ENCODE assay signal across 8 cellular contexts in genomic region chrX:150772150-150772970, GRCh38.
DNase-seq lines count a peak whose midpoint lies in the region; ATAC-seq and TF ChIP-seq lines count a peak whose summit lies in the region.

No MANE protein-coding gene starts in this region.

- no peak overlapping the region for H3K4me3 Mint-ChIP-seq in activated CD4-positive, alpha-beta memory T cell treated with anti-CD3 and anti-CD28 coated beads for 36 hours

- H3K4ac ChIP-seq in mesendoderm (ENCODE audit: low read depth, low read length): no peak overlapping the region

- no peaks in the 10 kb centered on the region for H3K36me3 Mint-ChIP-seq in activated CD4-positive, alpha-beta memory T cell treated with anti-CD3 and anti-CD28 coated beads for 36 hours

- H3K4me1 ChIP-seq in mesendoderm (ENCODE audit: control insufficient read depth, low read depth, low read length): no peaks in the 10 kb centered on the region

- no peaks in the 10 kb centered on the region for H3K27me3 ChIP-seq in mesendoderm (ENCODE audit: insufficient read depth, low read length, poor library complexity)

- H3K79me2 ChIP-seq in mesendoderm (ENCODE audit: control insufficient read depth, insufficient read depth, low read length): no peaks in the 10 kb centered on the region

- H3K27ac ChIP-seq in mesendoderm (ENCODE audit: low read depth, low read length): no peak overlapping the region

- no peak overlapping the region for H2BK120ac ChIP-seq in mesendoderm (ENCODE audit: low read depth, low read length)

- H3K4me3 ChIP-seq in AG04449 (ENCODE audit: low read depth, low read length) (no peak overlapping the region), mesendoderm (ENCODE audit: low read length) (no peak overlapping the region)

- WGBS in mesendoderm (ENCODE audit: extremely low coverage, insufficient coverage, low lambda C conversion rate): no CpG with 5 or more reads among the region's 26 CpGs

- DNase-seq in AG04449 (ENCODE audit: low read depth, low spot score) (no peak), NCI-H524 treated with DMSO at 0.1 percent for 48 hours (lab: John Stamatoyannopoulos, UW) (peak; percentile 19), mesendoderm (peak; percentile 83)
- DNase-seq in activated CD4-positive, alpha-beta memory T cell treated with anti-CD3 and anti-CD28 coated beads for 36 hours: peak; percentile 81
- DNase-seq in effector CD8-positive, alpha-beta T cell (lab: John Stamatoyannopoulos, UW): peak; percentile 57
- DNase-seq in stimulated activated CD8-positive, alpha-beta memory T cell treated with anti-CD3 and anti-CD28 coated beads, Interleukin-4, amount 100 ng/mL, for 1 hour (ENCODE audit: low read depth in 2 of 2, low spot score in 1 of 2): peak; percentile 35 to 46

- no peak overlapping the region for H2BK15ac ChIP-seq in mesendoderm (replicated peaks; ENCODE audit: low read depth)

- no peak overlapping the region for H2BK5ac ChIP-seq in mesendoderm (ENCODE audit: low read length)

- no peak overlapping the region for H4K8ac ChIP-seq in mesendoderm (ENCODE audit: low read depth, low read length)

- H3K9me3 Mint-ChIP-seq in activated CD4-positive, alpha-beta memory T cell treated with anti-CD3 and anti-CD28 coated beads for 36 hours: no peaks in the 10 kb centered on the region

- H3K36me3 ChIP-seq in mesendoderm (ENCODE audit: control insufficient read depth, insufficient read depth, low read length): no peaks in the 10 kb centered on the region

- H3K56ac ChIP-seq in mesendoderm (ENCODE audit: low read length): peak overlapping the region; percentile 42

- H3K79me1 ChIP-seq in mesendoderm (ENCODE audit: low read length): no peaks in the 10 kb centered on the region

- intact Hi-C loops in activated CD4-positive, alpha-beta memory T cell treated with anti-CD3 and anti-CD28 coated beads for 36 hours (cut with micrococcal nuclease): loop anchor here (1.0 to 10.0 kb wide), 4 partner anchors 122 to 310 kb away; partner anchors contain the start of genes CD99L2 and HMGB3

- H3K18ac ChIP-seq in mesendoderm (ENCODE audit: low read length): no peak overlapping the region

- H4K5ac ChIP-seq in mesendoderm (ENCODE audit: low read length): no peak overlapping the region

- no peaks in the 10 kb centered on the region for H3K27me3 Mint-ChIP-seq in activated CD4-positive, alpha-beta memory T cell treated with anti-CD3 and anti-CD28 coated beads for 36 hours

- no peak overlapping the region for H3K27ac Mint-ChIP-seq in activated CD4-positive, alpha-beta memory T cell treated with anti-CD3 and anti-CD28 coated beads for 36 hours

- no peak overlapping the region for H2AK5ac ChIP-seq in mesendoderm (ENCODE audit: low read length)

- no peak overlapping the region for H3K23ac ChIP-seq in mesendoderm (ENCODE audit: low read length)

- no peak overlapping the region for H3K4me2 ChIP-seq in mesendoderm (ENCODE audit: low read length)

- peak; percentile 89 for TF ChIP-seq CTCF in AG04449 (IDR thresholded peaks at IDR 0.05; ENCODE audit: insufficient read depth, low read length, missing control alignments)

- POLR2A ChIA-PET in AG04449 (lab: Yijun Ruan, JAX): no interaction called here
- POLR2A ChIA-PET in activated CD4-positive, alpha-beta memory T cell treated with anti-CD3 and anti-CD28 coated beads for 36 hours (lab: Charles Lee): interaction anchor here (1.1 kb wide), 1 partner anchor 310 kb away, joined by 6 read pairs; no protein-coding TSS in a partner anchor

- CTCF ChIA-PET in AG04449 (lab: Yijun Ruan, JAX): interaction anchor here (0.6 to 12.7 kb wide), 25 partner anchors 8 to 309 kb away, joined by 3 to 208 read pairs (median 5); partner anchors contain the start of gene HMGB3
- CTCF ChIA-PET in activated CD4-positive, alpha-beta memory T cell treated with anti-CD3 and anti-CD28 coated beads for 36 hours (lab: Charles Lee): interaction anchor here (0.6 to 4.8 kb wide), 21 partner anchors 10 to 379 kb away, joined by 3 to 120 read pairs (median 4); partner anchors contain the start of gene HMGB3

- peak overlapping the region; percentile 27 for H3K9ac ChIP-seq in mesendoderm (ENCODE audit: low read length)

- H3K4me1 Mint-ChIP-seq in activated CD4-positive, alpha-beta memory T cell treated with anti-CD3 and anti-CD28 coated beads for 36 hours (ENCODE audit: low read depth): peaks cover 7% of the 10 kb centered on the region

- ATAC-seq in GM18519 (IDR thresholded peaks at IDR 0.05; ENCODE audit: low FRiP score, unreplicated experiment) (peak; percentile 54), HG03159 (IDR thresholded peaks at IDR 0.05; ENCODE audit: unreplicated experiment) (peak; percentile 83)
